Comparison of ENCODE assay signal across 9 cellular contexts in genomic region chr2:26846881-26847662, GRCh38. TPM values are rescaled to one million over a fixed set of nuclear protein-coding genes. Genes with fewer than 3 reads are reported as not detected.
DNase-seq lines count a peak whose midpoint lies in the region; ATAC-seq and TF ChIP-seq lines count a peak whose summit lies in the region.
"Had no signal": no experiment of that assay in that cellular context is flagged by ENCODE, and none has a peak within 500 bp of the region (broad histone marks: within the 10 kb centered on the region; RNA-seq: fewer than 3 reads in every experiment).

No MANE protein-coding gene starts in this region.

- no peak overlapping the region for H3K4me3 Mint-ChIP-seq in HFFc6

- no peaks in the 10 kb centered on the region for H3K36me3 Mint-ChIP-seq in HFFc6 (ENCODE audit: low read depth)

- H3K27me3 ChIP-seq in Peyer's patch (peaks cover 0 to 38% of the 10 kb centered on the region in 2 donors), left ventricle myocardium inferior (ENCODE audit: low read depth) (peaks cover 100% of the 10 kb centered on the region), spleen (replicated peaks in 1 of 7) (peaks cover 17 to 100% (median 65%) of the 10 kb centered on the region in 7 donors)

- no peaks in the 10 kb centered on the region for H3K4me1 Mint-ChIP-seq in HFFc6 (ENCODE audit: low read depth)

- H3K4me1 ChIP-seq in Peyer's patch (peaks cover 0 to 34% (median 24%) of the 10 kb centered on the region in 4 donors), left ventricle myocardium inferior (peaks cover 39% of the 10 kb centered on the region), spleen (peaks cover 35 to 46% (median 39%) of the 10 kb centered on the region in 6 donors)

- H3K27ac ChIP-seq in Peyer's patch = no peak overlapping the region
- H3K27ac ChIP-seq in left ventricle myocardium inferior (replicated peaks) = no peak overlapping the region
- no peak overlapping the region for H3K27ac ChIP-seq in spleen

- intact Hi-C loops in left ventricle myocardium inferior (cut with micrococcal nuclease) (loop anchor here (5.0 kb wide), 1 partner anchor 95 kb away; no protein-coding TSS in a partner anchor), spleen (cut with DNase I; ENCODE audit: low total_unique reads) (loop anchor here (2.0 kb wide), 1 partner anchor 96 kb away; no protein-coding TSS in a partner anchor)

- no peak for TF ChIP-seq CTCF in Peyer's patch (IDR thresholded peaks at IDR 0.05)
- TF ChIP-seq CTCF in left ventricle myocardium inferior (IDR thresholded peaks at IDR 0.05; ENCODE audit: borderline replicate concordance) = no peak
- no peak for TF ChIP-seq CTCF in spleen (IDR thresholded peaks at IDR 0.05 in 8 of 11, conservative IDR thresholded peaks at IDR 0.05 in 3 of 11)
- no peak for TF ChIP-seq CTCF in HFFc6 (IDR thresholded peaks at IDR 0.05)

- WGBS in spleen, 5 donors = 4 to 8% (median 7%) methylated on average over 40 to 44 of the region's 44 CpGs

- H3K36me3 ChIP-seq in Peyer's patch (no peaks in the 10 kb centered on the region), left ventricle myocardium inferior (no peaks in the 10 kb centered on the region), spleen (no peaks in the 10 kb centered on the region)

- ATAC-seq in HG03521 (IDR thresholded peaks at IDR 0.05; ENCODE audit: unreplicated experiment) = no peak

- H3K4me3 ChIP-seq in Peyer's patch (peak overlapping the region in 3 of 4 donors; percentile 42 to 48 (median 43)), left ventricle myocardium inferior (peak overlapping the region; percentile 61), spleen (peak overlapping the region in 6 of 8 donors; percentile 35 to 70 (median 40))

- H3K27me3 Mint-ChIP-seq in HFFc6 (ENCODE audit: insufficient read depth) = peaks cover 60% of the 10 kb centered on the region

- H3K27ac Mint-ChIP-seq in HFFc6 = no peak overlapping the region

- peak; percentile 44 to 54 for DNase-seq in SHP77 (lab: John Stamatoyannopoulos, UW)
- DNase-seq in SHP77 treated with DMSO at 0.1 percent for 48 hours (lab: John Stamatoyannopoulos, UW) = no peak
- no peak for DNase-seq in Peyer's patch
- DNase-seq in left ventricle myocardium inferior = no peak
- DNase-seq in spleen = no peak
- no peak for DNase-seq in HFFc6
- DNase-seq in activated CD4-positive, CD25-positive, alpha-beta regulatory T cell treated with anti-CD3 and anti-CD28 coated beads, Interleukin-2, amount 50 U/mL, for 72 hours = no peak

- no peaks in the 10 kb centered on the region for H3K9me3 ChIP-seq in Peyer's patch
- H3K9me3 ChIP-seq in left ventricle myocardium inferior (replicated peaks) = no peaks in the 10 kb centered on the region
- no peaks in the 10 kb centered on the region for H3K9me3 ChIP-seq in spleen

- H3K9me3 Mint-ChIP-seq in HFFc6 = no peaks in the 10 kb centered on the region

- TF ChIP-seq POLR2A in Peyer's patch (IDR thresholded peaks at IDR 0.05) (no peak), spleen (IDR thresholded peaks at IDR 0.05) (no peak)

RNA-seq across cellular contexts. Expression of gene DPYSL5, which starts 0.9 kb away (rescaled TPM):
- total RNA-seq in Peyer's patch (under 1 TPM in 2 of 4 donors, not detected in 2; 0.13 to 0.83 TPM), left ventricle myocardium inferior (not detected), spleen (under 1 TPM in 1 of 7 donors, not detected in 6; 0.07 TPM)
- polyA plus RNA-seq in spleen = under 1 TPM in 2 of 3 donors, not detected in 1; 0.02 TPM
- total RNA-seq in HFFc6 (2021; fragmentation: NEBNext Ultra II Directional; extraction: Animal tissue kit (Norgen Biotek cat#: 25700)) = not detected
- polyA plus RNA-seq: BJ had no signal

Comparison
In these comparisons a context has a peak if more than half of its experiments do, and no peak if none do; other contexts are left out.
1. DNase-seq: peak in SHP77 (2 of 2); none in SHP77 treated with DMSO at 0.1 percent for 48 hours (single experiment), Peyer's patch (0 of 3), left ventricle myocardium inferior (single experiment), spleen (single experiment), HFFc6 (single experiment) and activated CD4-positive, CD25-positive, alpha-beta regulatory T cell treated with anti-CD3 and anti-CD28 coated beads, Interleukin-2, amount 50 U/mL, for 72 hours (single experiment).
2. Peak in every context shown above with its lines, with median percentiles within 50 percentile points of each other: H3K4me3 ChIP-seq.